In the genomic region with DNA sequence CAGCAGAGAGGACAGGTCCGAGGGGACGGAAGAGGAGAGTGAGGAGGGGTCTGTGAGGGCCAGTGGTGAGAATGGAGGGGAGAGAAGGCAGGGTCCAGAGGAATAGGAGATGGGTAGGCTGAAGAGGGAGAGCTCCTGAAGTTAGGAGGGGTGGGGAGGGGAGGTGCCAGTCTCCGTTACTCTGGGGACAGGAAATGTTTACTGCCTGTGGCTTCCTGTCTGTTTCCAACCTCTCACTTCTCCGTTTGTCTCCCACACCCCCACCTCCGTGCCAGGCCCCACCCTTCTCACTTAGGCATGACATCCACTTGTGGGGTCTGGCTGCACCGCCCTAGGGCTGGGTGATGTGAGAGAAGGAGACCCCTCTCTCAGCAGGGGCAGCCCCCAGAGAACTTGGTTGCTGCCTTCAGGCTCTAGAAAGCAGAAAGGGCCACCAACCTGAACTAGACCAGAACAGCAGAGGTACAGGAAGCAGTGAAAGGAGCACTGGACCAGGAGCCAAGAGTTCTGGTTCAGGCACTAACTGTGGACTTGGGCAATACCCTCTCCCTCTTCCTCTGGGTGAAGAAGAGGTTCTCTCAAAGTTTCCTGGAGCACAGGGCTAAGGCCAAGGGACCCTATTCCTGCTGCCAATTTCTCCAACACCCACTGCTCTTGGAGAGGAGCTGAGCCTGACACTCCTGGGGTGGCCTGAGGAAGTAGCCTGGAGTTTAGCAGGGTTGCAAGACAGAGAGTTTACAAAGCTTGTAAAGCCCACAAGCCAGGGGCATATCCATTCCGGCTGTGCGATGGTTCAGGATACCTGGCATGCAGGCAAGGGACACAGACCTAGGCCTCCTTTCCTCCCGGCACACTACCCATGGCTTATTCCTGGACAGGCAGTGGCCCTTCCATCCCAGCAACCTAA, we compare ENCODE assay signal across 8 cellular contexts. TPM values are rescaled to one million over a fixed set of nuclear protein-coding genes. Genes with fewer than 3 reads are reported as not detected.
A peak's percentile ranks its signal among the peaks of the same experiment; 100 is the strongest.
DNase-seq lines count a peak whose midpoint lies in the region; ATAC-seq, FAIRE-seq and TF ChIP-seq lines count a peak whose summit lies in the region.

No MANE protein-coding gene starts in this region.

- H3K4me1 Mint-ChIP-seq in CD8-positive, alpha-beta memory T cell: peaks cover 65 to 79% (median 73%) of the 10 kb centered on the region in 3 donors

- no peaks in the 10 kb centered on the region for H3K9me3 ChIP-seq in CD8-positive, alpha-beta memory T cell (ENCODE audit: low read length)
- H3K9me3 ChIP-seq in Loucy (ENCODE audit: insufficient read depth, low read depth, low read length) (no peaks in the 10 kb centered on the region), small intestine (ENCODE audit: control insufficient read depth, low read depth) (no peaks in the 10 kb centered on the region)

- H3K4me3 ChIP-seq in CD8-positive, alpha-beta memory T cell (ENCODE audit: low read length): peak overlapping the region; percentile 85
- H3K4me3 ChIP-seq in Loucy (ENCODE audit: low read length, poor library complexity, severe bottlenecking) (peak overlapping the region; percentile 85), small intestine (ENCODE audit: low read depth in 1 of 2, low read length in 2 of 2) (no peak overlapping the region)

- H3K4me1 ChIP-seq in CD8-positive, alpha-beta memory T cell (ENCODE audit: insufficient read depth, low read length): peaks cover 77% of the 10 kb centered on the region
- H3K4me1 ChIP-seq in Loucy (ENCODE audit: insufficient read depth, low read length, poor library complexity, severe bottlenecking) (peaks cover 64% of the 10 kb centered on the region), small intestine (ENCODE audit: control insufficient read depth in 2 of 2, insufficient read depth in 1 of 2, low read depth in 1 of 2, low read length in 1 of 2) (peaks cover 0 to 5% of the 10 kb centered on the region in 2 donors)

- peaks cover 100% of the 10 kb centered on the region for H3K79me2 ChIP-seq in Loucy (ENCODE audit: insufficient read depth, low read length)

- 50 to 60% (median 56%) methylated on average over 9 of the region's 9 CpGs for WGBS in small intestine, 3 donors

- no peaks in the 10 kb centered on the region for H3K9me2 ChIP-seq in Loucy (replicated peaks; ENCODE audit: low read depth, low read length)

- CTCF ChIA-PET in CD8-positive, alpha-beta memory T cell (lab: Charles Lee): interaction anchor here (1.6 to 14.5 kb wide), 4 partner anchors 13 to 34 kb away, joined by 3 to 279 read pairs (median 30); no protein-coding TSS in a partner anchor

- ATAC-seq in HG03196 (IDR thresholded peaks at IDR 0.05; ENCODE audit: unreplicated experiment): no peak

- peaks cover 6% of the 10 kb centered on the region; the same call in 1 of the 2 replicates for H3F3A ChIP-seq in Loucy (ENCODE audit: low read depth)

- no peak overlapping the region for H2AFZ ChIP-seq in Loucy (ENCODE audit: low read length)

- H3K27me3 ChIP-seq in CD8-positive, alpha-beta memory T cell (ENCODE audit: insufficient read depth, low read length, poor library complexity, severe bottlenecking): no peaks in the 10 kb centered on the region
- H3K27me3 ChIP-seq in Loucy (ENCODE audit: insufficient read depth, low read length, poor library complexity, severe bottlenecking): peaks cover 2% of the 10 kb centered on the region
- H3K27me3 ChIP-seq in small intestine (ENCODE audit: control insufficient read depth in 2 of 2, insufficient read depth in 2 of 2, low read length in 2 of 2): no peaks in the 10 kb centered on the region

- no peak for TF ChIP-seq CTCF in Loucy (conservative IDR thresholded peaks at IDR 0.05; ENCODE audit: low read length)

- DNase-seq in CD8-positive, alpha-beta memory T cell: peak; percentile 77 to 93 (median 88)
- peak; percentile 55 to 66 for DNase-seq in activated CD8-positive, alpha-beta memory T cell treated with anti-CD3 and anti-CD28 coated beads for 4 hours (ENCODE audit: low read depth in 2 of 2)
- DNase-seq in fibroblast of gingiva (ENCODE audit: low read depth) (peak; percentile 29), small intestine (peak; percentile 50), mucosa of gallbladder (ENCODE audit: low spot score) (no peak), NCI-H2107 treated with DMSO at 0.1 percent for 48 hours (lab: John Stamatoyannopoulos, UW; ENCODE audit: unreplicated experiment) (no peak)

- FAIRE-seq in small intestine (lab: Jason Lieb, UNC): no peak

- peak overlapping the region; percentile 71 to 88 (median 80) for H3K4me3 Mint-ChIP-seq in CD8-positive, alpha-beta memory T cell

- H3K27ac ChIP-seq in CD8-positive, alpha-beta memory T cell (ENCODE audit: low read depth, low read length): peak overlapping the region; percentile 81
- H3K27ac ChIP-seq in small intestine (ENCODE audit: low read depth in 1 of 2, low read length in 1 of 2): peak overlapping the region; percentile 17 to 69

- POLR2A ChIA-PET in CD8-positive, alpha-beta memory T cell (lab: Charles Lee): interaction anchor here (0.6 to 2.2 kb wide), 6 partner anchors 14 to 790 kb away, joined by 3 to 7 read pairs (median 3); a partner anchor contains a TSS

- peaks cover 17% of the 10 kb centered on the region for H3K36me3 ChIP-seq in CD8-positive, alpha-beta memory T cell (ENCODE audit: insufficient read depth, low read length)
- H3K36me3 ChIP-seq in Loucy (ENCODE audit: insufficient read depth, low read length) (peaks cover 27% of the 10 kb centered on the region; the same call in 1 of the 2 replicates), small intestine (ENCODE audit: control insufficient read depth in 2 of 2, insufficient read depth in 2 of 2, low read length in 2 of 2) (peaks cover 0 to 2% of the 10 kb centered on the region in 2 donors)

- H3K9ac ChIP-seq in Loucy (ENCODE audit: low read depth, low read length, poor library complexity, severe bottlenecking): peak overlapping the region; percentile 99

- H3K27me3 Mint-ChIP-seq in CD8-positive, alpha-beta memory T cell: peaks cover 0 to 2% of the 10 kb centered on the region in 2 donors

- H3K9me3 Mint-ChIP-seq in CD8-positive, alpha-beta memory T cell: no peaks in the 10 kb centered on the region

- H3K27ac Mint-ChIP-seq in CD8-positive, alpha-beta memory T cell: peak overlapping the region; percentile 91 to 100 (median 96)

- peaks cover 21% of the 10 kb centered on the region for H4K20me1 ChIP-seq in Loucy (ENCODE audit: insufficient read depth, low read length, poor library complexity, severe bottlenecking)

- H3K36me3 Mint-ChIP-seq in CD8-positive, alpha-beta memory T cell: peaks cover 0 to 41% (median 5%) of the 10 kb centered on the region in 3 donors

- peak overlapping the region; percentile 100 for H3K4me2 ChIP-seq in Loucy (ENCODE audit: low read depth, low read length, poor library complexity, severe bottlenecking)

RNA-seq across cellular contexts. Expression of a gene that starts 5.5 kb away (rescaled TPM):
- total RNA-seq in CD8-positive, alpha-beta memory T cell: 10 to 100 TPM; 23.2 to 25.7 TPM
- polyA plus RNA-seq in CD8-positive, alpha-beta memory T cell: 50.6 TPM
- polyA plus RNA-seq in small intestine: 10 to 100 TPM in 1 of 3 donors, 1 to 10 TPM in 2; 1.8 to 60.7 (median 3.0) TPM
- 39.3 TPM for total RNA-seq in mucosa of gallbladder

RNA-seq across cellular contexts. Expression of a gene that starts 29.0 kb away (rescaled TPM):
- under 1 TPM; 0.77 to 0.78 TPM for total RNA-seq in CD8-positive, alpha-beta memory T cell
- not detected for polyA plus RNA-seq in CD8-positive, alpha-beta memory T cell
- 1 to 10 TPM in 2 of 3 donors, under 1 TPM in 1; 0.45 to 9.7 (median 7.7) TPM for polyA plus RNA-seq in small intestine
- 11.4 TPM for total RNA-seq in mucosa of gallbladder

RNA-seq across cellular contexts. Expression of a gene that starts 49.3 kb away (rescaled TPM):
- under 1 TPM; 0.15 to 0.16 TPM for total RNA-seq in CD8-positive, alpha-beta memory T cell
- polyA plus RNA-seq in CD8-positive, alpha-beta memory T cell: not detected
- under 1 TPM in 1 of 3 donors, not detected in 2; 0.33 TPM for polyA plus RNA-seq in small intestine
- 1.8 TPM for total RNA-seq in mucosa of gallbladder

RNA-seq across cellular contexts. Expression of a gene that starts 59.9 kb away (rescaled TPM):
- 10 to 100 TPM in 1 of 2 experiments, 1 to 10 TPM in 1; 8.8 to 10.4 TPM for total RNA-seq in CD8-positive, alpha-beta memory T cell
- 20.0 TPM for polyA plus RNA-seq in CD8-positive, alpha-beta memory T cell
- polyA plus RNA-seq in small intestine: 1 to 10 TPM in 1 of 3 donors, under 1 TPM in 1, not detected in 1; 0.45 to 1.9 TPM
- total RNA-seq in mucosa of gallbladder: 0.40 TPM

Comparison
In these comparisons a context has a peak if more than half of its experiments do, and no peak if none do; other contexts are left out.
1. DNase-seq: peak in CD8-positive, alpha-beta memory T cell (5 of 5), activated CD8-positive, alpha-beta memory T cell treated with anti-CD3 and anti-CD28 coated beads for 4 hours (2 of 2), fibroblast of gingiva (single experiment) and small intestine (single experiment); none in mucosa of gallbladder (single experiment) and NCI-H2107 treated with DMSO at 0.1 percent for 48 hours (single experiment).
2. H3K4me3 ChIP-seq: peak in CD8-positive, alpha-beta memory T cell (single experiment) and Loucy (single experiment); none in small intestine (0 of 2).